In the genomic region with DNA sequence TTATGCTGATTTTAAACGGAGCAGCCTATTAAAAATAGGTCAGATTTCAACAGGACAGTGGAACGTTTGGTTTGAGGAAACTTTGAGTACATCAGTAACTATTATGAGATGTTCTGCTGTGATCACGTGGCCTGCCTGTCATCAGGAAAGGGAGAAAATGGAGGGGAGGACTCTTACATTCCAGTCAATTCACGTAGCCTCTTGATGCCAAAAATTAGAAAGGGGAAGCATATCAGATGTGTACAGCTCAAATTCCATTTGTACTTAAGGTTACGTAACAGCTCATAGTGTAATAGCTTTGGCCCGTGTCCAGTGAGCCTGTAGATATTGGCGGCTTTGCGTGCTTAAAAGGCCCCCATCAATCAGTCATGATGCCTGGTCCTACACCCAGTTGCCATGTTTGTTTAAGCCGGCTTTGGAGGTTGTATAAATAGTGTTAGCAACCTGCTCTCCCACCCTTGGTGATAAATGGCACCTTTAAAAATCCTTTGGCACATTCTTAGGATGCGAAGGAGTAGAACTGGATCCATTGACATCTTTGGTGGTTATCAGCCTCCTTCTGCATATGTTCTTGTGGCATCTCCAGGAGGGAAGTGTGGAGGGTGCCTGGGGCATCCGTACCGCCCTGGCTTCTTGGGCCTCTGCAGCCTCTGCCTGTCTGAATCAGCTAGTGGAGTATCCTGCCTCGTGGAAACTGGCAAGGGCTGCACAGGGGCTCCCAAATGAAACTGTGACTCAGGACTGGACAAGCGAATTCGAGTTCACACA, we compare ENCODE assay signal across 1 cellular context.
TF ChIP-seq lines count a peak whose summit lies in the region.

No MANE protein-coding gene starts in this region.

TF ChIP-seq in HEK293, 187 proteins besides CTCF, POLR2A, EP300 and RAD21 (continued from another document and continues in another):
- TF ChIP-seq, protein P1, sequence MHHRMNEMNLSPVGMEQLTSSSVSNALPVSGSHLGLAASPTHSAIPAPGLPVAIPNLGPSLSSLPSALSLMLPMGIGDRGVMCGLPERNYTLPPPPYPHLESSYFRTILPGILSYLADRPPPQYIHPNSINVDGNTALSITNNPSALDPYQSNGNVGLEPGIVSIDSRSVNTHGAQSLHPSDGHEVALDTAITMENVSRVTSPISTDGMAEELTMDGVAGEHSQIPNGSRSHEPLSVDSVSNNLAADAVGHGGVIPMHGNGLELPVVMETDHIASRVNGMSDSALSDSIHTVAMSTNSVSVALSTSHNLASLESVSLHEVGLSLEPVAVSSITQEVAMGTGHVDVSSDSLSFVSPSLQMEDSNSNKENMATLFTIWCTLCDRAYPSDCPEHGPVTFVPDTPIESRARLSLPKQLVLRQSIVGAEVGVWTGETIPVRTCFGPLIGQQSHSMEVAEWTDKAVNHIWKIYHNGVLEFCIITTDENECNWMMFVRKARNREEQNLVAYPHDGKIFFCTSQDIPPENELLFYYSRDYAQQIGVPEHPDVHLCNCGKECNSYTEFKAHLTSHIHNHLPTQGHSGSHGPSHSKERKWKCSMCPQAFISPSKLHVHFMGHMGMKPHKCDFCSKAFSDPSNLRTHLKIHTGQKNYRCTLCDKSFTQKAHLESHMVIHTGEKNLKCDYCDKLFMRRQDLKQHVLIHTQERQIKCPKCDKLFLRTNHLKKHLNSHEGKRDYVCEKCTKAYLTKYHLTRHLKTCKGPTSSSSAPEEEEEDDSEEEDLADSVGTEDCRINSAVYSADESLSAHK (tag by site-specific recombination; IDR thresholded peaks at IDR 0.05) = peak; percentile 86
- TF ChIP-seq, protein P2, sequence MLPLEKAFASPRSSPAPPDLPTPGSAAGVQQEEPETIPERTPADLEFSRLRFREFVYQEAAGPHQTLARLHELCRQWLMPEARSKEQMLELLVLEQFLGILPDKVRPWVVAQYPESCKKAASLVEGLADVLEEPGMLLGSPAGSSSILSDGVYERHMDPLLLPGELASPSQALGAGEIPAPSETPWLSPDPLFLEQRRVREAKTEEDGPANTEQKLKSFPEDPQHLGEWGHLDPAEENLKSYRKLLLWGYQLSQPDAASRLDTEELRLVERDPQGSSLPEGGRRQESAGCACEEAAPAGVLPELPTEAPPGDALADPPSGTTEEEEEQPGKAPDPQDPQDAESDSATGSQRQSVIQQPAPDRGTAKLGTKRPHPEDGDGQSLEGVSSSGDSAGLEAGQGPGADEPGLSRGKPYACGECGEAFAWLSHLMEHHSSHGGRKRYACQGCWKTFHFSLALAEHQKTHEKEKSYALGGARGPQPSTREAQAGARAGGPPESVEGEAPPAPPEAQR (tag by site-specific recombination; IDR thresholded peaks at IDR 0.05) = peak; percentile 86
- peak; percentile 92 for TF ChIP-seq ZNF600 (tag by site-specific recombination; IDR thresholded peaks at IDR 0.05)
- peak; percentile 100 for TF ChIP-seq GLIS1 (tag by site-specific recombination; IDR thresholded peaks at IDR 0.05)
- TF ChIP-seq, protein P3, sequence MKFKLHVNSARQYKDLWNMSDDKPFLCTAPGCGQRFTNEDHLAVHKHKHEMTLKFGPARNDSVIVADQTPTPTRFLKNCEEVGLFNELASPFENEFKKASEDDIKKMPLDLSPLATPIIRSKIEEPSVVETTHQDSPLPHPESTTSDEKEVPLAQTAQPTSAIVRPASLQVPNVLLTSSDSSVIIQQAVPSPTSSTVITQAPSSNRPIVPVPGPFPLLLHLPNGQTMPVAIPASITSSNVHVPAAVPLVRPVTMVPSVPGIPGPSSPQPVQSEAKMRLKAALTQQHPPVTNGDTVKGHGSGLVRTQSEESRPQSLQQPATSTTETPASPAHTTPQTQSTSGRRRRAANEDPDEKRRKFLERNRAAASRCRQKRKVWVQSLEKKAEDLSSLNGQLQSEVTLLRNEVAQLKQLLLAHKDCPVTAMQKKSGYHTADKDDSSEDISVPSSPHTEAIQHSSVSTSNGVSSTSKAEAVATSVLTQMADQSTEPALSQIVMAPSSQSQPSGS (tag by site-specific recombination; IDR thresholded peaks at IDR 0.05; ENCODE audit: low read depth) = peak; percentile 95
- TF ChIP-seq KLF16 (tag by site-specific recombination; IDR thresholded peaks at IDR 0.05) = peak; percentile 90
- no peak for TF ChIP-seq ZNF416 (tag by site-specific recombination; IDR thresholded peaks at IDR 0.05)
- peak; percentile 98 for TF ChIP-seq OSR2 (tag by site-specific recombination; IDR thresholded peaks at IDR 0.05)
- TF ChIP-seq ZNF521 (tag by site-specific recombination; IDR thresholded peaks at IDR 0.05) = no peak
- TF ChIP-seq OVOL3 (tag by site-specific recombination; IDR thresholded peaks at IDR 0.05) = peak; percentile 73; the same call in 1 of the 2 replicates
- no peak for TF ChIP-seq ZNF426 (tag by site-specific recombination; IDR thresholded peaks at IDR 0.05)
- TF ChIP-seq SCRT2 (tag by site-specific recombination; IDR thresholded peaks at IDR 0.05) = peak; percentile 91
- TF ChIP-seq ZIC2 (tag by site-specific recombination; IDR thresholded peaks at IDR 0.05) = peak; percentile 43; the same call in 1 of the 2 replicates
- TF ChIP-seq YY2 (tag by site-specific recombination; IDR thresholded peaks at IDR 0.05) = peak; percentile 77; the same call in 1 of the 2 replicates
- TF ChIP-seq, protein P4, sequence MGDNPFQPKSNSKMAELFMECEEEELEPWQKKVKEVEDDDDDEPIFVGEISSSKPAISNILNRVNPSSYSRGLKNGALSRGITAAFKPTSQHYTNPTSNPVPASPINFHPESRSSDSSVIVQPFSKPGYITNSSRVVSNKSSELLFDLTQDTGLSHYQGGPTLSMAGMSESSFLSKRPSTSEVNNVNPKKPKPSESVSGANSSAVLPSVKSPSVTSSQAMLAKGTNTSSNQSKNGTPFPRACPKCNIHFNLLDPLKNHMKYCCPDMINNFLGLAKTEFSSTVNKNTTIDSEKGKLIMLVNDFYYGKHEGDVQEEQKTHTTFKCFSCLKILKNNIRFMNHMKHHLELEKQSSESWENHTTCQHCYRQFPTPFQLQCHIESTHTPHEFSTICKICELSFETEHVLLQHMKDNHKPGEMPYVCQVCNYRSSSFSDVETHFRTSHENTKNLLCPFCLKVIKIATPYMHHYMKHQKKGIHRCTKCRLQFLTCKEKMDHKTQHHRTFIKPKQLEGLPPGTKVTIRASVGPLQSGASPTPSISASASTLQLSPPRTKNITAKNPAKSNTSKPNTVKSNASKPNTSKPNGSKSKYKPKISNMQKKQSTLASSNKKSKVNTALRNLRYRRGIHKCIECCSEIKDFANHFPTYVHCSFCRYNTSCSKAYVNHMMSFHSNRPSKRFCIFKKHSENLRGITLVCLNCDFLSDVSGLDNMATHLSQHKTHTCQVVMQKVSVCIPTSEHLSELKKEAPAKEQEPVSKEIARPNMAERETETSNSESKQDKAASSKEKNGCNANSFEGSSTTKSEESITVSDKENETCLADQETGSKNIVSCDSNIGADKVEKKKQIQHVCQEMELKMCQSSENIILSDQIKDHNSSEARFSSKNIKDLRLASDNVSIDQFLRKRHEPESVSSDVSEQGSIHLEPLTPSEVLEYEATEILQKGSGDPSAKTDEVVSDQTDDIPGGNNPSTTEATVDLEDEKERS (tag by site-specific recombination; IDR thresholded peaks at IDR 0.05) = peak; percentile 66
- TF ChIP-seq, protein P5, sequence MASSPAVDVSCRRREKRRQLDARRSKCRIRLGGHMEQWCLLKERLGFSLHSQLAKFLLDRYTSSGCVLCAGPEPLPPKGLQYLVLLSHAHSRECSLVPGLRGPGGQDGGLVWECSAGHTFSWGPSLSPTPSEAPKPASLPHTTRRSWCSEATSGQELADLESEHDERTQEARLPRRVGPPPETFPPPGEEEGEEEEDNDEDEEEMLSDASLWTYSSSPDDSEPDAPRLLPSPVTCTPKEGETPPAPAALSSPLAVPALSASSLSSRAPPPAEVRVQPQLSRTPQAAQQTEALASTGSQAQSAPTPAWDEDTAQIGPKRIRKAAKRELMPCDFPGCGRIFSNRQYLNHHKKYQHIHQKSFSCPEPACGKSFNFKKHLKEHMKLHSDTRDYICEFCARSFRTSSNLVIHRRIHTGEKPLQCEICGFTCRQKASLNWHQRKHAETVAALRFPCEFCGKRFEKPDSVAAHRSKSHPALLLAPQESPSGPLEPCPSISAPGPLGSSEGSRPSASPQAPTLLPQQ (tag by site-specific recombination; IDR thresholded peaks at IDR 0.05) = peak; percentile 96
- peak; percentile 92 for TF ChIP-seq KLF10 (tag by site-specific recombination; IDR thresholded peaks at IDR 0.05)
- TF ChIP-seq SETDB1 (IDR thresholded peaks at IDR 0.05; ENCODE audit: insufficient read length, low read length) = no peak
- TF ChIP-seq, protein P6, sequence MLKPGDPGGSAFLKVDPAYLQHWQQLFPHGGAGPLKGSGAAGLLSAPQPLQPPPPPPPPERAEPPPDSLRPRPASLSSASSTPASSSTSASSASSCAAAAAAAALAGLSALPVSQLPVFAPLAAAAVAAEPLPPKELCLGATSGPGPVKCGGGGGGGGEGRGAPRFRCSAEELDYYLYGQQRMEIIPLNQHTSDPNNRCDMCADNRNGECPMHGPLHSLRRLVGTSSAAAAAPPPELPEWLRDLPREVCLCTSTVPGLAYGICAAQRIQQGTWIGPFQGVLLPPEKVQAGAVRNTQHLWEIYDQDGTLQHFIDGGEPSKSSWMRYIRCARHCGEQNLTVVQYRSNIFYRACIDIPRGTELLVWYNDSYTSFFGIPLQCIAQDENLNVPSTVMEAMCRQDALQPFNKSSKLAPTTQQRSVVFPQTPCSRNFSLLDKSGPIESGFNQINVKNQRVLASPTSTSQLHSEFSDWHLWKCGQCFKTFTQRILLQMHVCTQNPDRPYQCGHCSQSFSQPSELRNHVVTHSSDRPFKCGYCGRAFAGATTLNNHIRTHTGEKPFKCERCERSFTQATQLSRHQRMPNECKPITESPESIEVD (tag by site-specific recombination; IDR thresholded peaks at IDR 0.05) = peak; percentile 91
- TF ChIP-seq ZBTB7A (tag by site-specific recombination; IDR thresholded peaks at IDR 0.05; ENCODE audit: low read depth) = no peak
- TF ChIP-seq SP2 (tag by site-specific recombination; IDR thresholded peaks at IDR 0.05) = peak; percentile 51
- TF ChIP-seq ZNF394 (tag by site-specific recombination; IDR thresholded peaks at IDR 0.05; ENCODE audit: borderline replicate concordance) = peak; percentile 85
- TF ChIP-seq ZBTB8A (tag by site-specific recombination; IDR thresholded peaks at IDR 0.05) = peak; percentile 87
- TF ChIP-seq ZNF423 (tag by site-specific recombination; IDR thresholded peaks at IDR 0.05) = peak; percentile 88; the same call in 1 of the 2 replicates
- peak; percentile 82; the same call in 1 of the 2 replicates for TF ChIP-seq BCL11A (tag by site-specific recombination; IDR thresholded peaks at IDR 0.05; ENCODE audit: low read depth)
- TF ChIP-seq ZNF324 (tag by site-specific recombination; IDR thresholded peaks at IDR 0.05) = peak; percentile 99
- peak; percentile 92 for TF ChIP-seq ZNF501 (tag by site-specific recombination; IDR thresholded peaks at IDR 0.05)
- TF ChIP-seq ZNF843 (tag by site-specific recombination; IDR thresholded peaks at IDR 0.05) = peak; percentile 98
- no peak for TF ChIP-seq ZNF548 (tag by site-specific recombination; IDR thresholded peaks at IDR 0.05)
- TF ChIP-seq ZNF2 (tag by site-specific recombination; IDR thresholded peaks at IDR 0.05) = peak; percentile 86
- no peak for TF ChIP-seq ZNF112 (tag by site-specific recombination; IDR thresholded peaks at IDR 0.05)
- peak; percentile 8; the same call in 1 of the 2 replicates for TF ChIP-seq ZFP3 (tag by site-specific recombination; IDR thresholded peaks at IDR 0.05; ENCODE audit: low read depth)
- TF ChIP-seq ZNF610 (tag by site-specific recombination; IDR thresholded peaks at IDR 0.05; ENCODE audit: borderline replicate concordance) = peak; percentile 87
- peak; percentile 98 for TF ChIP-seq ZEB2 (tag by site-specific recombination; IDR thresholded peaks at IDR 0.05)
- TF ChIP-seq ZNF366 (tag by site-specific recombination; conservative IDR thresholded peaks at IDR 0.05) = peak; percentile 99
- TF ChIP-seq, protein P7, sequence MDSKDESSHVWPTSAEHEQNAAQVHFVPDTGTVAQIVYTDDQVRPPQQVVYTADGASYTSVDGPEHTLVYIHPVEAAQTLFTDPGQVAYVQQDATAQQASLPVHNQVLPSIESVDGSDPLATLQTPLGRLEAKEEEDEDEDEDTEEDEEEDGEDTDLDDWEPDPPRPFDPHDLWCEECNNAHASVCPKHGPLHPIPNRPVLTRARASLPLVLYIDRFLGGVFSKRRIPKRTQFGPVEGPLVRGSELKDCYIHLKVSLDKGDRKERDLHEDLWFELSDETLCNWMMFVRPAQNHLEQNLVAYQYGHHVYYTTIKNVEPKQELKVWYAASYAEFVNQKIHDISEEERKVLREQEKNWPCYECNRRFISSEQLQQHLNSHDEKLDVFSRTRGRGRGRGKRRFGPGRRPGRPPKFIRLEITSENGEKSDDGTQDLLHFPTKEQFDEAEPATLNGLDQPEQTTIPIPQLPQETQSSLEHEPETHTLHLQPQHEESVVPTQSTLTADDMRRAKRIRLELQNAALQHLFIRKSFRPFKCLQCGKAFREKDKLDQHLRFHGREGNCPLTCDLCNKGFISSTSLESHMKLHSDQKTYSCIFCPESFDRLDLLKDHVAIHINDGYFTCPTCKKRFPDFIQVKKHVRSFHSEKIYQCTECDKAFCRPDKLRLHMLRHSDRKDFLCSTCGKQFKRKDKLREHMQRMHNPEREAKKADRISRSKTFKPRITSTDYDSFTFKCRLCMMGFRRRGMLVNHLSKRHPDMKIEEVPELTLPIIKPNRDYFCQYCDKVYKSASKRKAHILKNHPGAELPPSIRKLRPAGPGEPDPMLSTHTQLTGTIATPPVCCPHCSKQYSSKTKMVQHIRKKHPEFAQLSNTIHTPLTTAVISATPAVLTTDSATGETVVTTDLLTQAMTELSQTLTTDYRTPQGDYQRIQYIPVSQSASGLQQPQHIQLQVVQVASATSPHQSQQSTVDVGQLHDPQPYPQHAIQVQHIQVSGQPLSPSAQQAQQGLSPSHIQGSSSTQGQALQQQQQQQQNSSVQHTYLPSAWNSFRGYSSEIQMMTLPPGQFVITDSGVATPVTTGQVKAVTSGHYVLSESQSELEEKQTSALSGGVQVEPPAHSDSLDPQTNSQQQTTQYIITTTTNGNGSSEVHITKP (tag by site-specific recombination; IDR thresholded peaks at IDR 0.05) = peak; percentile 98
- TF ChIP-seq GLIS2 (tag by site-specific recombination; IDR thresholded peaks at IDR 0.05) = peak; percentile 94
- TF ChIP-seq ZNF629 (tag by site-specific recombination; IDR thresholded peaks at IDR 0.05) = peak; percentile 99
- TF ChIP-seq ZNF510 (tag by site-specific recombination; IDR thresholded peaks at IDR 0.05; ENCODE audit: insufficient replicate concordance) = no peak
- TF ChIP-seq GLI2 (tag by site-specific recombination; IDR thresholded peaks at IDR 0.05; ENCODE audit: borderline replicate concordance, low read depth) = peak; percentile 92; the same call in 1 of the 2 replicates
- no peak for TF ChIP-seq BCL11B (tag by site-specific recombination; IDR thresholded peaks at IDR 0.05; ENCODE audit: low read depth)
- TF ChIP-seq ZSCAN16 (tag by site-specific recombination; IDR thresholded peaks at IDR 0.05) = peak; percentile 48; the same call in 1 of the 2 replicates
- TF ChIP-seq ZNF48 (tag by site-specific recombination; IDR thresholded peaks at IDR 0.05) = no peak
- TF ChIP-seq ZNF221 (tag by site-specific recombination; IDR thresholded peaks at IDR 0.05; ENCODE audit: borderline replicate concordance) = no peak
- TF ChIP-seq ZNF114 (tag by site-specific recombination; IDR thresholded peaks at IDR 0.05) = no peak
- peak; percentile 96 for TF ChIP-seq MZF1 (tag by site-specific recombination; IDR thresholded peaks at IDR 0.05; ENCODE audit: borderline replicate concordance)
- TF ChIP-seq ZNF76 (tag by site-specific recombination; IDR thresholded peaks at IDR 0.05; ENCODE audit: borderline replicate concordance, low read depth) = peak; percentile 66
- TF ChIP-seq ZNF664 (tag by site-specific recombination; IDR thresholded peaks at IDR 0.05) = 0 out of 2 replicates have a peak, but pooled peaks have one; percentile 41
- peak; percentile 53 for TF ChIP-seq ZNF341 (tag by site-specific recombination; IDR thresholded peaks at IDR 0.05; ENCODE audit: low read depth)
